Comparison of ENCODE assay signal across 19 cellular contexts in genomic region chr11:45282070-45282469, GRCh38. TPM values are rescaled to one million over a fixed set of nuclear protein-coding genes. Genes with fewer than 3 reads are reported as not detected.
A peak's percentile ranks its signal among the peaks of the same experiment; 100 is the strongest.
DNase-seq lines count a peak whose midpoint lies in the region; TF ChIP-seq lines count a peak whose summit lies in the region.
"Had no signal": no experiment of that assay in that cellular context is flagged by ENCODE, and none has a peak within 500 bp of the region (broad histone marks: within the 10 kb centered on the region; RNA-seq: fewer than 3 reads in every experiment).

No MANE protein-coding gene starts in this region.

- H3K36me3 Mint-ChIP-seq in neural crest cell (ENCODE audit: low read depth) (no peaks in the 10 kb centered on the region), type B pancreatic cell (peaks cover 5% of the 10 kb centered on the region)
- no peaks in the 10 kb centered on the region for H3K36me3 Mint-ChIP-seq in activated CD4-positive, alpha-beta T cell treated with anti-CD3 and anti-CD28 coated beads, Interleukin-2, amount 10 ng/mL, durations not matched to agents 24 days and 14 days (ENCODE audit: low read depth)
- H3K36me3 Mint-ChIP-seq: CD14-positive monocyte had no signal

- DNase-seq in DMS53 (lab: John Stamatoyannopoulos, UW) = peak; percentile 15
- no peak for DNase-seq in DMS53 treated with DMSO at 0.1 percent for 48 hours (lab: John Stamatoyannopoulos, UW; ENCODE audit: unreplicated experiment)
- DNase-seq in kidney glomerular epithelial cell (lab: John Stamatoyannopoulos, UW) = peak; percentile 39
- no peak for DNase-seq in neural crest cell (ENCODE audit: low read depth, low spot score)
- DNase-seq in type B pancreatic cell (ENCODE audit: extremely low spot score, unreplicated experiment) = no peak
- no peak for DNase-seq in activated CD4-positive, alpha-beta T cell treated with anti-CD3 and anti-CD28 coated beads, Interleukin-2, amount 10 ng/mL, durations not matched to agents 24 days and 14 days
- no peak for DNase-seq in activated gamma-delta T cell treated with Interleukin-2 at 50 U/mL for 16 hours
- DNase-seq in Ammon's horn (ENCODE audit: low spot score) = no peak
- DNase-seq: DMS 273 treated with DMSO at 0.1 percent for 48 hours, GM23248, Karpas-422, NCI-H1417, NCI-H1694 treated with DMSO at 0.1 percent for 48 hours, NCI-H2081 treated with DMSO at 0.1 percent for 48 hours, NCI-H526, OCI-M1 had no signal

- no peak overlapping the region for H3K27ac Mint-ChIP-seq in neural crest cell (ENCODE audit: unreplicated experiment)
- no peak overlapping the region for H3K27ac Mint-ChIP-seq in type B pancreatic cell
- H3K27ac Mint-ChIP-seq in activated CD4-positive, alpha-beta T cell treated with anti-CD3 and anti-CD28 coated beads, Interleukin-2, amount 10 ng/mL, durations not matched to agents 24 days and 14 days = no peak overlapping the region
- H3K27ac Mint-ChIP-seq: CD14-positive monocyte, IgD-negative memory B cell had no signal

- no peaks in the 10 kb centered on the region for H3K9me3 Mint-ChIP-seq in neural crest cell
- peaks cover 7% of the 10 kb centered on the region for H3K9me3 Mint-ChIP-seq in type B pancreatic cell
- peaks cover 4% of the 10 kb centered on the region for H3K9me3 Mint-ChIP-seq in activated CD4-positive, alpha-beta T cell treated with anti-CD3 and anti-CD28 coated beads, Interleukin-2, amount 10 ng/mL, durations not matched to agents 24 days and 14 days

- H3K4me3 Mint-ChIP-seq in neural crest cell = peak overlapping the region; percentile 45
- H3K4me3 Mint-ChIP-seq in type B pancreatic cell = peak overlapping the region; percentile 44
- H3K4me3 Mint-ChIP-seq in activated CD4-positive, alpha-beta T cell treated with anti-CD3 and anti-CD28 coated beads, Interleukin-2, amount 10 ng/mL, durations not matched to agents 24 days and 14 days = no peak overlapping the region
- H3K4me3 Mint-ChIP-seq: CD14-positive monocyte, IgD-negative memory B cell had no signal

- H3K27me3 Mint-ChIP-seq in neural crest cell (ENCODE audit: low read depth) (peaks cover 59% of the 10 kb centered on the region), type B pancreatic cell (peaks cover 30% of the 10 kb centered on the region)
- peaks cover 44% of the 10 kb centered on the region for H3K27me3 Mint-ChIP-seq in activated CD4-positive, alpha-beta T cell treated with anti-CD3 and anti-CD28 coated beads, Interleukin-2, amount 10 ng/mL, durations not matched to agents 24 days and 14 days

- H3K4me1 Mint-ChIP-seq in neural crest cell (peaks cover 16% of the 10 kb centered on the region), type B pancreatic cell (ENCODE audit: unreplicated experiment) (peaks cover 25% of the 10 kb centered on the region)
- H3K4me1 Mint-ChIP-seq in activated CD4-positive, alpha-beta T cell treated with anti-CD3 and anti-CD28 coated beads, Interleukin-2, amount 10 ng/mL, durations not matched to agents 24 days and 14 days = no peaks in the 10 kb centered on the region
- H3K4me1 Mint-ChIP-seq: CD14-positive monocyte, IgD-negative memory B cell had no signal

- intact Hi-C loops in activated CD4-positive, alpha-beta T cell treated with anti-CD3 and anti-CD28 coated beads, Interleukin-2, amount 10 ng/mL, durations not matched to agents 24 days and 14 days (cut with micrococcal nuclease) = no loop called here

- no peak for TF ChIP-seq CTCF in neural crest cell (conservative IDR thresholded peaks at IDR 0.05)
- TF ChIP-seq CTCF in type B pancreatic cell (conservative IDR thresholded peaks at IDR 0.05) = no peak

RNA-seq across cellular contexts. Expression of gene SYT13, which starts 4.1 kb away (rescaled TPM):
- total RNA-seq in neural crest cell (1.7 TPM in 2 replicates), type B pancreatic cell (ENCODE audit: low replicate concordance) (17.4 and 36.4 TPM in 2 replicates)
- total RNA-seq in activated CD4-positive, alpha-beta T cell treated with anti-CD3 and anti-CD28 coated beads, Interleukin-2, amount 10 ng/mL, durations not matched to agents 24 days and 14 days = not detected in 2 replicates
- total RNA-seq: GM23248, SJSA1 had no signal

Comparison
In these comparisons a context has a peak if more than half of its experiments do, and no peak if none do; other contexts are left out.
1. DNase-seq: peak in DMS53 (single experiment) and kidney glomerular epithelial cell (single experiment); none in DMS53 treated with DMSO at 0.1 percent for 48 hours (single experiment), neural crest cell (single experiment), type B pancreatic cell (single experiment), activated CD4-positive, alpha-beta T cell treated with anti-CD3 and anti-CD28 coated beads, Interleukin-2, amount 10 ng/mL, durations not matched to agents 24 days and 14 days (single experiment), activated gamma-delta T cell treated with Interleukin-2 at 50 U/mL for 16 hours (single experiment) and Ammon's horn (single experiment).